Comparison of ENCODE assay signal across 7 cellular contexts in genomic region chr11:1308745-1309497, GRCh38. TPM values are rescaled to one million over a fixed set of nuclear protein-coding genes. Genes with fewer than 3 reads are reported as not detected.
DNase-seq lines count a peak whose midpoint lies in the region; ATAC-seq and TF ChIP-seq lines count a peak whose summit lies in the region.

No MANE protein-coding gene starts in this region.

- H3K9me2 ChIP-seq in OCI-LY1 (ENCODE audit: low read depth, low read length) = no peaks in the 10 kb centered on the region

- H3K9me3 ChIP-seq in OCI-LY1 (ENCODE audit: low read length) = peaks cover 7% of the 10 kb centered on the region
- H3K9me3 ChIP-seq in naive thymus-derived CD4-positive, alpha-beta T cell (ENCODE audit: control insufficient read depth in 2 of 3, low read length in 3 of 3) = peaks cover 0 to 6% (median 0%) of the 10 kb centered on the region in 3 experiments

- H3K9ac ChIP-seq in OCI-LY1 (ENCODE audit: low read length) = peak overlapping the region; percentile 72

- no peaks in the 10 kb centered on the region; the same call in 1 of the 2 replicates for H3K79me2 ChIP-seq in OCI-LY1 (ENCODE audit: insufficient read depth, low read length)

- H3K9me3 Mint-ChIP-seq in effector memory CD8-positive, alpha-beta T cell = peaks cover 0 to 3% of the 10 kb centered on the region in 2 donors
- peaks cover 0 to 15% (median 5%) of the 10 kb centered on the region in 11 donors for H3K9me3 Mint-ChIP-seq in naive thymus-derived CD4-positive, alpha-beta T cell

- no peak overlapping the region for H2AFZ ChIP-seq in OCI-LY1 (ENCODE audit: low read length)

- peak overlapping the region; percentile 78 for H3K4me2 ChIP-seq in OCI-LY1 (ENCODE audit: low read length)

- H3K27me3 Mint-ChIP-seq in effector memory CD8-positive, alpha-beta T cell = no peaks in the 10 kb centered on the region
- peaks cover 0 to 17% (median 0%) of the 10 kb centered on the region in 5 donors for H3K27me3 Mint-ChIP-seq in naive thymus-derived CD4-positive, alpha-beta T cell

- no peaks in the 10 kb centered on the region for H3K27me3 ChIP-seq in OCI-LY1 (ENCODE audit: insufficient read depth, low read length)
- no peaks in the 10 kb centered on the region for H3K27me3 ChIP-seq in naive thymus-derived CD4-positive, alpha-beta T cell (ENCODE audit: control insufficient read depth in 2 of 2, insufficient read depth in 2 of 2, low read length in 2 of 2)

- TF ChIP-seq CTCF in OCI-LY1 (IDR thresholded peaks at IDR 0.05; ENCODE audit: low read length) = no peak

- no peaks in the 10 kb centered on the region for H3F3A ChIP-seq in OCI-LY1 (ENCODE audit: insufficient read depth, low read length)

- H3K27ac ChIP-seq in OCI-LY1 (ENCODE audit: low read depth, low read length, poor library complexity, severe bottlenecking) = no peak overlapping the region
- H3K27ac ChIP-seq in naive thymus-derived CD4-positive, alpha-beta T cell (ENCODE audit: low read depth, low read length) = peak overlapping the region; percentile 83

- CTCF ChIA-PET in HEK293T (lab: Yijun Ruan, JAX) = no interaction called here
- CTCF ChIA-PET in naive thymus-derived CD4-positive, alpha-beta T cell (lab: Charles Lee) = no interaction called here

- ATAC-seq in GM18517 (IDR thresholded peaks at IDR 0.05; ENCODE audit: unreplicated experiment) = peak; percentile 29
- no peak for ATAC-seq in effector memory CD8-positive, alpha-beta T cell (replicated peaks)
- no peak for ATAC-seq in naive thymus-derived CD4-positive, alpha-beta T cell

- peaks cover 4% of the 10 kb centered on the region; the same call in 1 of the 2 replicates for H3K36me3 ChIP-seq in OCI-LY1 (ENCODE audit: insufficient read depth, low read length)
- H3K36me3 ChIP-seq in naive thymus-derived CD4-positive, alpha-beta T cell (ENCODE audit: control insufficient read depth in 2 of 3, insufficient read depth in 3 of 3, low read length in 3 of 3) = peaks cover 0 to 10% (median 0%) of the 10 kb centered on the region in 3 experiments

- H3K4me3 Mint-ChIP-seq in effector memory CD8-positive, alpha-beta T cell = peak overlapping the region; percentile 80 to 92
- peak overlapping the region; percentile 52 to 90 (median 83) for H3K4me3 Mint-ChIP-seq in naive thymus-derived CD4-positive, alpha-beta T cell

- POLR2A ChIA-PET in HEK293T (lab: Yijun Ruan, JAX) = interaction anchor here (1.0 to 1.4 kb wide), 3 partner anchors 11 to 80 kb away, joined by 3 to 5 read pairs (median 4); partner anchors contain the start of gene BRSK2
- POLR2A ChIA-PET in naive thymus-derived CD4-positive, alpha-beta T cell (lab: Charles Lee) = interaction anchor here (0.7 to 2.4 kb wide), 13 partner anchors 9 to 281 kb away, joined by 3 to 13 read pairs (median 4); no protein-coding TSS in a partner anchor

- peak overlapping the region; percentile 70 for H3K4me3 ChIP-seq in OCI-LY1 (ENCODE audit: low read depth, low read length, poor library complexity, severe bottlenecking)
- peak overlapping the region; percentile 41 for H3K4me3 ChIP-seq in naive thymus-derived CD4-positive, alpha-beta T cell (ENCODE audit: low read length)

- DNase-seq in HEK293T (ENCODE audit: extremely low spot score) (no peak), putamen (ENCODE audit: low spot score) (no peak), glomerular visceral epithelial cell (ENCODE audit: extremely low spot score) (no peak)
- peak in 1 of 3 experiments; percentile 24 for DNase-seq in effector memory CD8-positive, alpha-beta T cell
- peak in 3 of 9 donors; percentile 9 to 35 (median 12) for DNase-seq in naive thymus-derived CD4-positive, alpha-beta T cell

- no peaks in the 10 kb centered on the region for H4K20me1 ChIP-seq in OCI-LY1 (ENCODE audit: insufficient read depth, low read length)

- peaks cover 39 to 40% of the 10 kb centered on the region in 2 donors for H3K4me1 Mint-ChIP-seq in effector memory CD8-positive, alpha-beta T cell (ENCODE audit: low read depth in 2 of 2)
- peaks cover 32 to 62% (median 48%) of the 10 kb centered on the region in 7 donors for H3K4me1 Mint-ChIP-seq in naive thymus-derived CD4-positive, alpha-beta T cell

- peaks cover 24% of the 10 kb centered on the region for H3K36me3 Mint-ChIP-seq in effector memory CD8-positive, alpha-beta T cell (ENCODE audit: insufficient read depth)
- H3K36me3 Mint-ChIP-seq in naive thymus-derived CD4-positive, alpha-beta T cell = peaks cover 0 to 20% (median 0%) of the 10 kb centered on the region in 5 donors

- peak overlapping the region; percentile 87 to 93 for H3K27ac Mint-ChIP-seq in effector memory CD8-positive, alpha-beta T cell
- H3K27ac Mint-ChIP-seq in naive thymus-derived CD4-positive, alpha-beta T cell = peak overlapping the region in 8 of 9 donors; percentile 18 to 95 (median 76)

- H3K4me1 ChIP-seq in OCI-LY1 (ENCODE audit: insufficient read depth, low read length, severe bottlenecking) = peaks cover 41% of the 10 kb centered on the region
- H3K4me1 ChIP-seq in naive thymus-derived CD4-positive, alpha-beta T cell (ENCODE audit: control insufficient read depth in 2 of 2, insufficient read depth in 2 of 2, low read length in 2 of 2) = peaks cover 31 to 35% of the 10 kb centered on the region in 2 donors

- intact Hi-C loops in naive thymus-derived CD4-positive, alpha-beta T cell (cut with micrococcal nuclease) = loop anchor here (1.0 to 5.0 kb wide), 9 partner anchors 26 to 1748 kb away; partner anchors contain the start of genes BRSK2 (in 2 of the 2), CARS1 (in 1 of the 2), DUSP8 (in 1 of the 2) and RPLP2 (in 1 of the 2)

TF ChIP-seq in HEK293T, 16 proteins besides CTCF, POLR2A, EP300 and RAD21:
- TF ChIP-seq LEF1 (IDR thresholded peaks at IDR 0.05; ENCODE audit: borderline replicate concordance) (0 out of 2 replicates have a peak, but pooled peaks have one; percentile 15), ZNF384 (IDR thresholded peaks at IDR 0.05) (no peak), L3MBTL2 (conservative IDR thresholded peaks at IDR 0.05) (no peak), CTBP1 (IDR thresholded peaks at IDR 0.05; ENCODE audit: borderline replicate concordance) (no peak)

RNA-seq across cellular contexts. Expression of gene TOLLIP, which starts 0.5 kb away (rescaled TPM):
- 10 to 100 TPM; 39.8 to 63.8 (median 48.7) TPM for total RNA-seq in naive thymus-derived CD4-positive, alpha-beta T cell
- polyA plus RNA-seq in naive thymus-derived CD4-positive, alpha-beta T cell = 10 to 100 TPM; 20.9 to 26.5 TPM
